ENCODE assay signal across 8 cellular contexts in the genomic region with DNA sequence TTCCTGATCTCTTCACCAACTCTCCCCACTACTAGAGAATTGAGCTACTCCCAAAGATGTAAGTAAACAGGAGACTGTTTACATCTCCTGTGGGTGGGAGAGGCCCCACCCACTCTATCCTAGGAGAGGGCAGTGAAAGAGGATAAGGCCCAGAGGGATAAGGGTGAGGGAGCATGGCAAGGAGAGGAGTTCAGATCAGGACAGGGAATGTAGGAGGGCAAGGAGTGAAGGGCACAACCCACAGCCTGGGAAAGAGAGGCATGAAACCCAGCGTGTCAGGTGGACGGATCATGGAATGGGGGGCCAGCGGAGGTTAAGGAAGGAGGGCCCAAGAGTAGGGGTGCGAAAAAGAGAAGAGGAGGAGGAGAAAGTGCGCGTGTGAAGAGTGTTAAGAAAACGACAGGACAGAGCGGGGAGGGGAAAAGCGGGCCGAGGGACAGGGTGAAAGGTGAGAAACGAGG. TPM values are rescaled to one million over a fixed set of nuclear protein-coding genes. Genes with fewer than 3 reads are reported as not detected.
A peak's percentile ranks its signal among the peaks of the same experiment; 100 is the strongest.
DNase-seq lines count a peak whose midpoint lies in the region; ATAC-seq and TF ChIP-seq lines count a peak whose summit lies in the region.
"Not testable (repeated sequence)": the region's sequence is repeated elsewhere in the genome, so short reads cannot be mapped to it uniquely, and the experiment has no call there.

No MANE protein-coding gene starts in this region.

- peaks cover 15% of the 10 kb centered on the region for H3K4me1 ChIP-seq in MM.1S (ENCODE audit: low read length)
- not testable (repeated sequence) for H3K4me1 ChIP-seq in mesenchymal stem cell (ENCODE audit: control insufficient read depth, insufficient read depth, low read depth, low read length); urinary bladder (ENCODE audit: insufficient read depth)

- DNase-seq in GM03348 (ENCODE audit: low spot score) (peak; percentile 44), retina (peak; percentile 25)
- DNase-seq in MM.1S; WTC11 (ENCODE audit: low spot score); brain microvascular endothelial cell; foreskin fibroblast; mesenchymal stem cell: not testable (repeated sequence)

- not testable (repeated sequence) for H3K79me1 ChIP-seq in mesenchymal stem cell (replicated peaks; ENCODE audit: low read length, poor library complexity, severe bottlenecking)

- peaks cover 22% of the 10 kb centered on the region for H3K36me3 Mint-ChIP-seq in WTC11

- H2AK5ac ChIP-seq in mesenchymal stem cell (ENCODE audit: low read length, severe bottlenecking), result not testable (repeated sequence)

- H3K14ac ChIP-seq in mesenchymal stem cell (ENCODE audit: low read length in 2 of 2), result not testable (repeated sequence)

- H3K9ac ChIP-seq in MM.1S (ENCODE audit: low read length) (peak overlapping the region; percentile 45; the same call in 1 of the 2 replicates), mesenchymal stem cell (ENCODE audit: low read length) (peak overlapping the region; percentile 91)

- H3K9me3 ChIP-seq in MM.1S (replicated peaks; ENCODE audit: insufficient read depth, low read length); mesenchymal stem cell (ENCODE audit: control insufficient read depth, low read length): not testable (repeated sequence)

- peak overlapping the region; percentile 72 for H4K8ac ChIP-seq in mesenchymal stem cell (ENCODE audit: low read length)

- not testable (repeated sequence) for H3K36me3 ChIP-seq in MM.1S (replicated peaks; ENCODE audit: insufficient read depth, low read length); urinary bladder (ENCODE audit: insufficient read depth)
- H3K36me3 ChIP-seq in brain microvascular endothelial cell (replicated peaks) (peaks cover 23% of the 10 kb centered on the region), mesenchymal stem cell (ENCODE audit: control insufficient read depth in 1 of 2, insufficient read depth in 2 of 2, low read depth in 1 of 2, low read length in 2 of 2) (peaks cover 7 to 36% of the 10 kb centered on the region in 2 experiments)

- peak overlapping the region; percentile 80 for H3K4me2 ChIP-seq in MM.1S (ENCODE audit: low read depth, low read length)
- peak overlapping the region; percentile 94 for H3K4me2 ChIP-seq in mesenchymal stem cell (ENCODE audit: low read length, poor library complexity, severe bottlenecking)

- H3K4me3 Mint-ChIP-seq in WTC11, result peak overlapping the region; percentile 93

- H4K91ac ChIP-seq in mesenchymal stem cell (ENCODE audit: low read length), result not testable (repeated sequence)

- H3K27me3 Mint-ChIP-seq in WTC11 (ENCODE audit: low read depth), result not testable (repeated sequence)

- in situ Hi-C loops in brain microvascular endothelial cell (cut with HindIII; ENCODE audit: low pct_ligation_motif_present, low sequenced_read_pairs), result not testable (repeated sequence)

- not testable (repeated sequence) for ATAC-seq in WTC11

- not testable (repeated sequence) for H3K4ac ChIP-seq in mesenchymal stem cell (ENCODE audit: low read depth in 1 of 2, low read length in 2 of 2)

- H3K79me2 ChIP-seq in MM.1S (ENCODE audit: low read length), result peaks cover 53% of the 10 kb centered on the region

- POLR2A ChIA-PET in WTC11 (lab: Charles Lee), result not testable (repeated sequence)

- H3K27ac ChIP-seq in MM.1S (ENCODE audit: low read length), result not testable (repeated sequence)
- H3K27ac ChIP-seq in brain microvascular endothelial cell (peak overlapping the region; percentile 87), mesenchymal stem cell (ENCODE audit: low read length, poor library complexity, severe bottlenecking) (peak overlapping the region; percentile 38), urinary bladder (ENCODE audit: low read depth) (peak overlapping the region; percentile 61)

- H3K27me3 ChIP-seq in MM.1S (replicated peaks; ENCODE audit: insufficient read depth, low read length); brain microvascular endothelial cell (replicated peaks); mesenchymal stem cell (ENCODE audit: control insufficient read depth in 1 of 2, insufficient read depth in 1 of 2, low read length in 2 of 2): not testable (repeated sequence)

- H3K9me3 Mint-ChIP-seq in WTC11, result not testable (repeated sequence)

- H3F3A ChIP-seq in MM.1S (ENCODE audit: insufficient read depth, low read length), result not testable (repeated sequence)

- H3K4me3 ChIP-seq in MM.1S (ENCODE audit: low read length), result peak overlapping the region; percentile 66
- H3K4me3 ChIP-seq in brain microvascular endothelial cell (ENCODE audit: low read depth, low read length), result peak overlapping the region; percentile 65
- peak overlapping the region; percentile 53 to 81 for H3K4me3 ChIP-seq in foreskin fibroblast (ENCODE audit: low read depth in 1 of 2, low read length in 2 of 2)
- peak overlapping the region; percentile 59 to 85 for H3K4me3 ChIP-seq in mesenchymal stem cell (ENCODE audit: insufficient read depth in 1 of 2, low read depth in 1 of 2, low read length in 2 of 2)
- peak overlapping the region; percentile 44 for H3K4me3 ChIP-seq in urinary bladder (ENCODE audit: low read depth, low read length)

- TF ChIP-seq CTCF in MM.1S (IDR thresholded peaks at IDR 0.05; ENCODE audit: low read length); WTC11 (IDR thresholded peaks at IDR 0.05); brain microvascular endothelial cell (IDR thresholded peaks at IDR 0.05; ENCODE audit: low read depth, low read length, missing control alignments); foreskin fibroblast (IDR thresholded peaks at IDR 0.05; ENCODE audit: low read depth, low read length): not testable (repeated sequence)

- not testable (repeated sequence) for H2BK15ac ChIP-seq in mesenchymal stem cell (ENCODE audit: low read depth, poor library complexity, severe bottlenecking)

- not testable (repeated sequence) for H2AFZ ChIP-seq in MM.1S (ENCODE audit: low read length); mesenchymal stem cell (ENCODE audit: low read depth, low read length)

- H2BK120ac ChIP-seq in mesenchymal stem cell (ENCODE audit: low read depth, low read length), result not testable (repeated sequence)

- peaks cover 23% of the 10 kb centered on the region for H3K4me1 Mint-ChIP-seq in WTC11

- H3K27ac Mint-ChIP-seq in WTC11, result peak overlapping the region; percentile 65

- not testable (repeated sequence) for H3K9me2 ChIP-seq in MM.1S (replicated peaks; ENCODE audit: insufficient read depth, low read length)

- H2BK5ac ChIP-seq in mesenchymal stem cell (ENCODE audit: low read depth, low read length, poor library complexity, severe bottlenecking), result peak overlapping the region; percentile 19

- WGBS in mesenchymal stem cell, result 1% methylated on average over 7 of the region's 11 CpGs
- 1% methylated on average over 11 of the region's 11 CpGs for WGBS in urinary bladder

- H4K20me1 ChIP-seq in MM.1S (ENCODE audit: insufficient read depth, low read length), result not testable (repeated sequence)

- peak overlapping the region in 1 of 2 experiments; percentile 34 for H3K18ac ChIP-seq in mesenchymal stem cell (ENCODE audit: low read depth in 1 of 2, low read length in 2 of 2)

- H3K23ac ChIP-seq in mesenchymal stem cell (ENCODE audit: low read length in 2 of 2), result not testable (repeated sequence)

- CTCF ChIA-PET in WTC11 (lab: Charles Lee), result not testable (repeated sequence)

- not testable (repeated sequence) for H2BK12ac ChIP-seq in mesenchymal stem cell (ENCODE audit: low read length in 2 of 2)

RNA-seq across cellular contexts. Expression of gene AMMECR1L, which starts 0.9 kb away (rescaled TPM):
- total RNA-seq in WTC11 (2021), result 17.9 to 18.1 TPM (median 18.1 TPM) in 3 replicates
- 10.9 TPM for polyA plus RNA-seq in mesenchymal stem cell (2013, experiment 1 of 2)
- 10.8 TPM for polyA plus RNA-seq in mesenchymal stem cell (2013, experiment 2 of 2)
- total RNA-seq in urinary bladder, result 13.2 TPM
- 12.2 TPM for polyA plus RNA-seq in urinary bladder

RNA-seq across cellular contexts. Expression of gene POLR2D, which starts 26.9 kb away (rescaled TPM):
- total RNA-seq in WTC11 (2021), result 74.8 to 76.8 TPM (median 75.4 TPM) in 3 replicates
- polyA plus RNA-seq in mesenchymal stem cell (2013, experiment 1 of 2), result 16.6 TPM
- 17.1 TPM for polyA plus RNA-seq in mesenchymal stem cell (2013, experiment 2 of 2)
- 20.5 TPM for total RNA-seq in urinary bladder
- polyA plus RNA-seq in urinary bladder, result 12.5 TPM
